Comparison of ENCODE assay signal across 1 cellular context in the genomic region with DNA sequence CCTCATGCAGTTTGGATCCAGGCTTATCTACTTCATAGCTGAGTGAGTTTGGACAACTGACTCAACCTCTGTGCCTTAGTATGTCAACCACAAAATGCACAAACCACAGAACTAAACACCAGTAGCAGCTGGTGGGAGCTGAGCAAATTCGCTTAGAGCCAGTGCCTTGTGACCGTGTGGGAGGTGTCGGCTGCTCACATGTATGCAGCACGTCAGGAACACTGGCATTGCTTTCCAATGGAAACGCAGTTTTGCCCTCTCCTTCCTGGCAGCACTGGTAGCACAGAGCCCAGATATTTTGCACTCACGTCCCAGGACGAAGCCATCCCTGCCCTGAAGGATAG.
TF ChIP-seq lines count a peak whose summit lies in the region.

No MANE protein-coding gene starts in this region.

TF ChIP-seq in HepG2, 621 proteins besides CTCF, POLR2A, EP300 and RAD21 (continued from another document):
- TF ChIP-seq, protein P1, sequence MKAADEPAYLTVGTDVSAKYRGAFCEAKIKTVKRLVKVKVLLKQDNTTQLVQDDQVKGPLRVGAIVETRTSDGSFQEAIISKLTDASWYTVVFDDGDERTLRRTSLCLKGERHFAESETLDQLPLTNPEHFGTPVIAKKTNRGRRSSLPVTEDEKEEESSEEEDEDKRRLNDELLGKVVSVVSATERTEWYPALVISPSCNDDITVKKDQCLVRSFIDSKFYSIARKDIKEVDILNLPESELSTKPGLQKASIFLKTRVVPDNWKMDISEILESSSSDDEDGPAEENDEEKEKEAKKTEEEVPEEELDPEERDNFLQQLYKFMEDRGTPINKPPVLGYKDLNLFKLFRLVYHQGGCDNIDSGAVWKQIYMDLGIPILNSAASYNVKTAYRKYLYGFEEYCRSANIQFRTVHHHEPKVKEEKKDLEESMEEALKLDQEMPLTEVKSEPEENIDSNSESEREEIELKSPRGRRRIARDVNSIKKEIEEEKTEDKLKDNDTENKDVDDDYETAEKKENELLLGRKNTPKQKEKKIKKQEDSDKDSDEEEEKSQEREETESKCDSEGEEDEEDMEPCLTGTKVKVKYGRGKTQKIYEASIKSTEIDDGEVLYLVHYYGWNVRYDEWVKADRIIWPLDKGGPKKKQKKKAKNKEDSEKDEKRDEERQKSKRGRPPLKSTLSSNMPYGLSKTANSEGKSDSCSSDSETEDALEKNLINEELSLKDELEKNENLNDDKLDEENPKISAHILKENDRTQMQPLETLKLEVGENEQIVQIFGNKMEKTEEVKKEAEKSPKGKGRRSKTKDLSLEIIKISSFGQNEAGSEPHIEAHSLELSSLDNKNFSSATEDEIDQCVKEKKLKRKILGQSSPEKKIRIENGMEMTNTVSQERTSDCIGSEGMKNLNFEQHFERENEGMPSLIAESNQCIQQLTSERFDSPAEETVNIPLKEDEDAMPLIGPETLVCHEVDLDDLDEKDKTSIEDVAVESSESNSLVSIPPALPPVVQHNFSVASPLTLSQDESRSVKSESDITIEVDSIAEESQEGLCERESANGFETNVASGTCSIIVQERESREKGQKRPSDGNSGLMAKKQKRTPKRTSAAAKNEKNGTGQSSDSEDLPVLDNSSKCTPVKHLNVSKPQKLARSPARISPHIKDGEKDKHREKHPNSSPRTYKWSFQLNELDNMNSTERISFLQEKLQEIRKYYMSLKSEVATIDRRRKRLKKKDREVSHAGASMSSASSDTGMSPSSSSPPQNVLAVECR (CRISPR knock-in tag; IDR thresholded peaks at IDR 0.05; ENCODE audit: borderline replicate concordance), result 0 out of 2 replicates have a peak, but pooled peaks have one; percentile 20
- no peak for TF ChIP-seq ZFY (CRISPR knock-in tag; IDR thresholded peaks at IDR 0.05)
- 0 out of 2 replicates have a peak, but pooled peaks have one; percentile 8 for TF ChIP-seq ZNF572 (CRISPR knock-in tag; IDR thresholded peaks at IDR 0.05)
- TF ChIP-seq SUZ12 (IDR thresholded peaks at IDR 0.05; ENCODE audit: low read depth, low read length), result no peak
- TF ChIP-seq, protein P2, sequence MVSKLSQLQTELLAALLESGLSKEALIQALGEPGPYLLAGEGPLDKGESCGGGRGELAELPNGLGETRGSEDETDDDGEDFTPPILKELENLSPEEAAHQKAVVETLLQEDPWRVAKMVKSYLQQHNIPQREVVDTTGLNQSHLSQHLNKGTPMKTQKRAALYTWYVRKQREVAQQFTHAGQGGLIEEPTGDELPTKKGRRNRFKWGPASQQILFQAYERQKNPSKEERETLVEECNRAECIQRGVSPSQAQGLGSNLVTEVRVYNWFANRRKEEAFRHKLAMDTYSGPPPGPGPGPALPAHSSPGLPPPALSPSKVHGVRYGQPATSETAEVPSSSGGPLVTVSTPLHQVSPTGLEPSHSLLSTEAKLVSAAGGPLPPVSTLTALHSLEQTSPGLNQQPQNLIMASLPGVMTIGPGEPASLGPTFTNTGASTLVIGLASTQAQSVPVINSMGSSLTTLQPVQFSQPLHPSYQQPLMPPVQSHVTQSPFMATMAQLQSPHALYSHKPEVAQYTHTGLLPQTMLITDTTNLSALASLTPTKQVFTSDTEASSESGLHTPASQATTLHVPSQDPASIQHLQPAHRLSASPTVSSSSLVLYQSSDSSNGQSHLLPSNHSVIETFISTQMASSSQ (IDR thresholded peaks at IDR 0.05; ENCODE audit: low read depth), result no peak
- TF ChIP-seq, protein P2 (CRISPR knock-in tag; IDR thresholded peaks at IDR 0.05; ENCODE audit: borderline replicate concordance), result no peak
- TF ChIP-seq, protein P3, sequence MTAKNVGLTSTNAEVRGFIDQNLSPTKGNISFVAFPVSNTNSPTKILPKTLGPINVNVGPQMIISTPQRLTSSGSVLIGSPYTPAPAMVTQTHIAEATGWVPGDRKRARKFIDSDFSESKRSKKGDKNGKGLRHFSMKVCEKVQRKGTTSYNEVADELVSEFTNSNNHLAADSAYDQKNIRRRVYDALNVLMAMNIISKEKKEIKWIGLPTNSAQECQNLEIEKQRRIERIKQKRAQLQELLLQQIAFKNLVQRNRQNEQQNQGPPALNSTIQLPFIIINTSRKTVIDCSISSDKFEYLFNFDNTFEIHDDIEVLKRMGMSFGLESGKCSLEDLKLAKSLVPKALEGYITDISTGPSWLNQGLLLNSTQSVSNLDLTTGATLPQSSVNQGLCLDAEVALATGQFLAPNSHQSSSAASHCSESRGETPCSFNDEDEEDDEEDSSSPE (CRISPR knock-in tag; IDR thresholded peaks at IDR 0.05), result no peak
- TF ChIP-seq, protein P4, sequence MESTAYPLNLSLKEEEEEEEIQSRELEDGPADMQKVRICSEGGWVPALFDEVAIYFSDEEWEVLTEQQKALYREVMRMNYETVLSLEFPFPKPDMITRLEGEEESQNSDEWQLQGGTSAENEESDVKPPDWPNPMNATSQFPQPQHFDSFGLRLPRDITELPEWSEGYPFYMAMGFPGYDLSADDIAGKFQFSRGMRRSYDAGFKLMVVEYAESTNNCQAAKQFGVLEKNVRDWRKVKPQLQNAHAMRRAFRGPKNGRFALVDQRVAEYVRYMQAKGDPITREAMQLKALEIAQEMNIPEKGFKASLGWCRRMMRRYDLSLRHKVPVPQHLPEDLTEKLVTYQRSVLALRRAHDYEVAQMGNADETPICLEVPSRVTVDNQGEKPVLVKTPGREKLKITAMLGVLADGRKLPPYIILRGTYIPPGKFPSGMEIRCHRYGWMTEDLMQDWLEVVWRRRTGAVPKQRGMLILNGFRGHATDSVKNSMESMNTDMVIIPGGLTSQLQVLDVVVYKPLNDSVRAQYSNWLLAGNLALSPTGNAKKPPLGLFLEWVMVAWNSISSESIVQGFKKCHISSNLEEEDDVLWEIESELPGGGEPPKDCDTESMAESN (CRISPR knock-in tag; conservative IDR thresholded peaks at IDR 0.05), result no peak
- TF ChIP-seq, protein P5, sequence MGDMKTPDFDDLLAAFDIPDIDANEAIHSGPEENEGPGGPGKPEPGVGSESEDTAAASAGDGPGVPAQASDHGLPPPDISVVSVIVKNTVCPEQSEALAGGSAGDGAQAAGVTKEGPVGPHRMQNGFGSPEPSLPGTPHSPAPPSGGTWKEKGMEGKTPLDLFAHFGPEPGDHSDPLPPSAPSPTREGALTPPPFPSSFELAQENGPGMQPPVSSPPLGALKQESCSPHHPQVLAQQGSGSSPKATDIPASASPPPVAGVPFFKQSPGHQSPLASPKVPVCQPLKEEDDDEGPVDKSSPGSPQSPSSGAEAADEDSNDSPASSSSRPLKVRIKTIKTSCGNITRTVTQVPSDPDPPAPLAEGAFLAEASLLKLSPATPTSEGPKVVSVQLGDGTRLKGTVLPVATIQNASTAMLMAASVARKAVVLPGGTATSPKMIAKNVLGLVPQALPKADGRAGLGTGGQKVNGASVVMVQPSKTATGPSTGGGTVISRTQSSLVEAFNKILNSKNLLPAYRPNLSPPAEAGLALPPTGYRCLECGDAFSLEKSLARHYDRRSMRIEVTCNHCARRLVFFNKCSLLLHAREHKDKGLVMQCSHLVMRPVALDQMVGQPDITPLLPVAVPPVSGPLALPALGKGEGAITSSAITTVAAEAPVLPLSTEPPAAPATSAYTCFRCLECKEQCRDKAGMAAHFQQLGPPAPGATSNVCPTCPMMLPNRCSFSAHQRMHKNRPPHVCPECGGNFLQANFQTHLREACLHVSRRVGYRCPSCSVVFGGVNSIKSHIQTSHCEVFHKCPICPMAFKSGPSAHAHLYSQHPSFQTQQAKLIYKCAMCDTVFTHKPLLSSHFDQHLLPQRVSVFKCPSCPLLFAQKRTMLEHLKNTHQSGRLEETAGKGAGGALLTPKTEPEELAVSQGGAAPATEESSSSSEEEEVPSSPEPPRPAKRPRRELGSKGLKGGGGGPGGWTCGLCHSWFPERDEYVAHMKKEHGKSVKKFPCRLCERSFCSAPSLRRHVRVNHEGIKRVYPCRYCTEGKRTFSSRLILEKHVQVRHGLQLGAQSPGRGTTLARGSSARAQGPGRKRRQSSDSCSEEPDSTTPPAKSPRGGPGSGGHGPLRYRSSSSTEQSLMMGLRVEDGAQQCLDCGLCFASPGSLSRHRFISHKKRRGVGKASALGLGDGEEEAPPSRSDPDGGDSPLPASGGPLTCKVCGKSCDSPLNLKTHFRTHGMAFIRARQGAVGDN (CRISPR knock-in tag; IDR thresholded peaks at IDR 0.05), result peak; percentile 41; the same call in 1 of the 2 replicates
- peak; percentile 9; the same call in 1 of the 2 replicates for TF ChIP-seq ZFX (CRISPR knock-in tag; IDR thresholded peaks at IDR 0.05; ENCODE audit: low read depth)
- TF ChIP-seq GATA4 (IDR thresholded peaks at IDR 0.05; ENCODE audit: borderline replicate concordance, low read depth), result no peak
